Comparison of ENCODE assay signal across 1 cellular context in genomic region chr21:33948096-33948950, GRCh38.
TF ChIP-seq lines count a peak whose summit lies in the region.

No MANE protein-coding gene starts in this region.

TF ChIP-seq in IMR-90, 13 proteins besides CTCF, POLR2A, EP300 and RAD21 (continued from another document):
- peak; percentile 97; the same call in 1 of the 2 replicates for TF ChIP-seq MXI1 (IDR thresholded peaks at IDR 0.05; ENCODE audit: borderline replicate concordance, low read depth, low read length)
TF ChIP-seq in IMR-90: peak in this region for 2.
